In the genomic region with DNA sequence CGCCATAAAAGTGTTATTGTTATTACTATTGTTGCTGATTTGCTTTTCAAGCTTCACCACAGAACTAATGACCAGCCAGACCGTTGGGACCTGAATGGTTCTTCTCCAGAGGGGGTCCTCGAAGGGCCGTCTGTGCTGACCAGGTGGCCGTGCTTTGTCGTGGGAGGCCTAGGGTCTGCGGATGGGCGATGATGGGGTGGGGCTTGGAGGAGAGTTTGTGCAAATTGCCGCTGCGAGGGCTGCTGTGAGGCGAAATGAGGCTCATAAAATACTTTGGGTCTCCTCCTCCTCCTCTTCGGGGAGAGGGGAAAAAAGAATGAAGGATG, we compare ENCODE assay signal across 8 cellular contexts. TPM values are rescaled to one million over a fixed set of nuclear protein-coding genes. Genes with fewer than 3 reads are reported as not detected.
A peak's percentile ranks its signal among the peaks of the same experiment; 100 is the strongest.
DNase-seq lines count a peak whose midpoint lies in the region; ATAC-seq and TF ChIP-seq lines count a peak whose summit lies in the region.

No MANE protein-coding gene starts in this region.

- in situ Hi-C loops in gastrocnemius medialis (cut with MboI; ENCODE audit: low sequenced_read_pairs in 4 of 4): no loop called here

- H3K9me2 ChIP-seq in PC-3 (replicated peaks; ENCODE audit: low read length): no peaks in the 10 kb centered on the region

- H3K27ac ChIP-seq in PC-3 (ENCODE audit: low read length) (peak overlapping the region; percentile 48; the same call in 1 of the 2 replicates), esophagus (ENCODE audit: low read depth in 2 of 2, low read length in 1 of 2) (peak overlapping the region; percentile 89 to 94), gastrocnemius medialis (peak overlapping the region; percentile 84 to 95 (median 90))

- H4K20me1 ChIP-seq in PC-3 (ENCODE audit: low read length): no peaks in the 10 kb centered on the region

- peak overlapping the region; percentile 98 for H3K27ac Mint-ChIP-seq in stimulated activated naive CD8-positive, alpha-beta T cell treated with anti-CD3 and anti-CD28 coated beads, Interleukin-15, Interleukin-2, amounts not matched to agents 100 ng/mL and 50 ng/mL, for 24 hours

- peaks cover 40% of the 10 kb centered on the region for H3K36me3 Mint-ChIP-seq in stimulated activated naive CD8-positive, alpha-beta T cell treated with anti-CD3 and anti-CD28 coated beads, Interleukin-15, Interleukin-2, amounts not matched to agents 100 ng/mL and 50 ng/mL, for 24 hours (ENCODE audit: low read depth)

- no peak for TF ChIP-seq POLR2A in gastrocnemius medialis (IDR thresholded peaks at IDR 0.05)

- TF ChIP-seq CTCF in PC-3 (conservative IDR thresholded peaks at IDR 0.05; ENCODE audit: low read depth, low read length) (no peak), gastrocnemius medialis (IDR thresholded peaks at IDR 0.05 in 4 of 5, conservative IDR thresholded peaks at IDR 0.05 in 1 of 5) (no peak)

- H3K9me3 ChIP-seq in PC-3 (ENCODE audit: low read length): no peaks in the 10 kb centered on the region
- H3K9me3 ChIP-seq in esophagus (ENCODE audit: control insufficient read depth in 2 of 2, insufficient read depth in 1 of 2, low read depth in 1 of 2, low read length in 1 of 2): no peaks in the 10 kb centered on the region
- H3K9me3 ChIP-seq in gastrocnemius medialis: no peaks in the 10 kb centered on the region

- CTCF ChIA-PET in PC-3 (lab: Charles Lee): interaction anchor here (0.7 kb wide), 1 partner anchor 22 kb away, joined by 4 read pairs; no protein-coding TSS in a partner anchor

- DNase-seq in stimulated activated naive CD8-positive, alpha-beta T cell treated with anti-CD3 and anti-CD28 coated beads, Interleukin-15, Interleukin-2, amounts not matched to agents 100 U/mL and 50 U/mL, for 24 hours: no peak
- DNase-seq in PC-3: no peak
- no peak for DNase-seq in gastrocnemius medialis
- DNase-seq in glomerular visceral epithelial cell (ENCODE audit: extremely low spot score): no peak
- no peak for DNase-seq in AG08395 (ENCODE audit: low spot score)
- DNase-seq in posterior vena cava (ENCODE audit: low spot score): no peak

- intact Hi-C loops in PC-3 (cut with micrococcal nuclease): no loop called here
- intact Hi-C loops in gastrocnemius medialis (cut with DNase I; ENCODE audit: low total_unique reads): loop anchor here (1.0 kb wide), 3 partner anchors 22 to 87 kb away; partner anchors contain the start of genes PFDN6 and WDR46
- intact Hi-C loops in posterior vena cava (cut with DNase I): no loop called here

- H2AFZ ChIP-seq in PC-3 (ENCODE audit: low read length): peak overlapping the region; percentile 81

- peaks cover 45% of the 10 kb centered on the region for H3K4me1 ChIP-seq in PC-3 (ENCODE audit: insufficient read depth, low read length)
- H3K4me1 ChIP-seq in esophagus (ENCODE audit: control insufficient read depth in 2 of 2, insufficient read depth in 2 of 2, low read length in 1 of 2): peaks cover 2 to 18% of the 10 kb centered on the region in 2 donors
- H3K4me1 ChIP-seq in gastrocnemius medialis: peaks cover 30 to 39% of the 10 kb centered on the region in 2 donors

- 3% methylated on average over 12 of the region's 12 CpGs for WGBS in esophagus, 2 donors

- no peaks in the 10 kb centered on the region for H3F3A ChIP-seq in PC-3 (ENCODE audit: low read length, unreplicated experiment)

- POLR2A ChIA-PET in PC-3 (lab: Charles Lee; ENCODE audit: unreplicated experiment): interaction anchor here (0.6 kb wide), 1 partner anchor 22 kb away, joined by 28 read pairs; no protein-coding TSS in a partner anchor

- peak overlapping the region; percentile 96 for H3K4me2 ChIP-seq in PC-3 (ENCODE audit: low read length)

- H3K36me3 ChIP-seq in PC-3 (ENCODE audit: low read depth, low read length) (peaks cover 12% of the 10 kb centered on the region; the same call in 1 of the 2 replicates), esophagus (ENCODE audit: control insufficient read depth in 2 of 2, insufficient read depth in 2 of 2, low read length in 1 of 2) (peaks cover 18 to 22% of the 10 kb centered on the region in 2 donors), gastrocnemius medialis (peaks cover 0 to 27% of the 10 kb centered on the region in 2 donors)

- peak overlapping the region; percentile 94 for H3K9ac ChIP-seq in PC-3 (ENCODE audit: low read length)

- no peaks in the 10 kb centered on the region for H3K27me3 ChIP-seq in PC-3 (ENCODE audit: low read length)
- H3K27me3 ChIP-seq in esophagus (ENCODE audit: control insufficient read depth in 1 of 2, insufficient read depth in 2 of 2, low read length in 2 of 2): no peaks in the 10 kb centered on the region
- no peaks in the 10 kb centered on the region for H3K27me3 ChIP-seq in gastrocnemius medialis

- H3K9me3 Mint-ChIP-seq in stimulated activated naive CD8-positive, alpha-beta T cell treated with anti-CD3 and anti-CD28 coated beads, Interleukin-15, Interleukin-2, amounts not matched to agents 100 ng/mL and 50 ng/mL, for 24 hours: no peaks in the 10 kb centered on the region

- peak overlapping the region; percentile 95 for H3K4me3 ChIP-seq in PC-3 (ENCODE audit: low read length)
- H3K4me3 ChIP-seq in esophagus (ENCODE audit: low read depth in 1 of 2, low read length in 2 of 2): peak overlapping the region; percentile 58 to 92
- peak overlapping the region; percentile 61 to 88 (median 78) for H3K4me3 ChIP-seq in gastrocnemius medialis

- H3K27me3 Mint-ChIP-seq in stimulated activated naive CD8-positive, alpha-beta T cell treated with anti-CD3 and anti-CD28 coated beads, Interleukin-15, Interleukin-2, amounts not matched to agents 100 ng/mL and 50 ng/mL, for 24 hours: no peaks in the 10 kb centered on the region

- ATAC-seq in stimulated activated naive CD8-positive, alpha-beta T cell treated with anti-CD3 and anti-CD28 coated beads, Interleukin-15, Interleukin-2, amounts not matched to agents 100 U/mL and 50 U/mL, for 24 hours: no peak
- no peak for ATAC-seq in PC-3
- ATAC-seq in gastrocnemius medialis: peak in 1 of 2 donors; percentile 1

- BruUV-seq in PC-3 (replicated peaks; lab: Mats Ljungman, UMichigan): no TSS peak

- H3K4me1 Mint-ChIP-seq in stimulated activated naive CD8-positive, alpha-beta T cell treated with anti-CD3 and anti-CD28 coated beads, Interleukin-15, Interleukin-2, amounts not matched to agents 100 ng/mL and 50 ng/mL, for 24 hours (ENCODE audit: low read depth): peaks cover 46% of the 10 kb centered on the region

- peaks cover 38% of the 10 kb centered on the region for H3K79me2 ChIP-seq in PC-3 (ENCODE audit: low read length)

- peak overlapping the region; percentile 93 for H3K4me3 Mint-ChIP-seq in stimulated activated naive CD8-positive, alpha-beta T cell treated with anti-CD3 and anti-CD28 coated beads, Interleukin-15, Interleukin-2, amounts not matched to agents 100 ng/mL and 50 ng/mL, for 24 hours

RNA-seq across cellular contexts. Expression of gene DAXX, which starts 0.8 kb away (rescaled TPM):
- total RNA-seq in PC-3 (2014; rRNA removed) (35.1 and 40.3 TPM in 2 replicates), gastrocnemius medialis (10 to 100 TPM; 37.2 to 76.0 (median 59.8) TPM), posterior vena cava (10 to 100 TPM; 30.3 to 42.3 TPM)
- polyA plus RNA-seq in esophagus: 10 to 100 TPM; 27.8 to 28.7 TPM

RNA-seq across cellular contexts. Expression of gene ZBTB22, which starts 6.0 kb away (rescaled TPM):
- total RNA-seq in PC-3 (2014; rRNA removed) (18.8 and 19.8 TPM in 2 replicates), gastrocnemius medialis (10 to 100 TPM in 3 of 4 donors, 1 to 10 TPM in 1; 9.0 to 19.3 (median 16.3) TPM), posterior vena cava (10 to 100 TPM; 15.7 to 17.0 TPM)
- 10 to 100 TPM; 10.2 to 11.6 TPM for polyA plus RNA-seq in esophagus

RNA-seq across cellular contexts. Expression of gene TAPBP, which starts 9.7 kb away (rescaled TPM):
- 67.2 and 77.8 TPM in 2 replicates for total RNA-seq in PC-3 (2014; rRNA removed)
- 10 to 100 TPM; 20.1 to 39.8 TPM for polyA plus RNA-seq in esophagus
- total RNA-seq in gastrocnemius medialis: 10 to 100 TPM; 15.9 to 42.4 (median 36.5) TPM
- total RNA-seq in posterior vena cava: 10 to 100 TPM; 57.7 to 65.8 TPM

RNA-seq across cellular contexts. Expression of gene RGL2, which starts 24.8 kb away (rescaled TPM):
- 34.9 and 37.0 TPM in 2 replicates for total RNA-seq in PC-3 (2014; rRNA removed)
- 100 to 1,000 TPM in 1 of 2 donors, 10 to 100 TPM in 1; 58.7 to 134 TPM for polyA plus RNA-seq in esophagus
- 10 to 100 TPM; 39.8 to 52.3 (median 40.8) TPM for total RNA-seq in gastrocnemius medialis
- total RNA-seq in posterior vena cava: 10 to 100 TPM; 52.4 to 52.8 TPM

RNA-seq across cellular contexts. Expression of gene PFDN6, which starts 34.2 kb away (rescaled TPM):
- total RNA-seq in PC-3 (2014; rRNA removed): 153 and 181 TPM in 2 replicates
- polyA plus RNA-seq in esophagus: 100 to 1,000 TPM; 127 to 293 TPM
- total RNA-seq in gastrocnemius medialis: 100 to 1,000 TPM in 1 of 4 donors, 10 to 100 TPM in 3; 49.9 to 106 (median 76.8) TPM
- total RNA-seq in posterior vena cava: 10 to 100 TPM; 29.1 to 31.0 TPM
